9 cellular contexts compared by ENCODE assay signal in the genomic region with DNA sequence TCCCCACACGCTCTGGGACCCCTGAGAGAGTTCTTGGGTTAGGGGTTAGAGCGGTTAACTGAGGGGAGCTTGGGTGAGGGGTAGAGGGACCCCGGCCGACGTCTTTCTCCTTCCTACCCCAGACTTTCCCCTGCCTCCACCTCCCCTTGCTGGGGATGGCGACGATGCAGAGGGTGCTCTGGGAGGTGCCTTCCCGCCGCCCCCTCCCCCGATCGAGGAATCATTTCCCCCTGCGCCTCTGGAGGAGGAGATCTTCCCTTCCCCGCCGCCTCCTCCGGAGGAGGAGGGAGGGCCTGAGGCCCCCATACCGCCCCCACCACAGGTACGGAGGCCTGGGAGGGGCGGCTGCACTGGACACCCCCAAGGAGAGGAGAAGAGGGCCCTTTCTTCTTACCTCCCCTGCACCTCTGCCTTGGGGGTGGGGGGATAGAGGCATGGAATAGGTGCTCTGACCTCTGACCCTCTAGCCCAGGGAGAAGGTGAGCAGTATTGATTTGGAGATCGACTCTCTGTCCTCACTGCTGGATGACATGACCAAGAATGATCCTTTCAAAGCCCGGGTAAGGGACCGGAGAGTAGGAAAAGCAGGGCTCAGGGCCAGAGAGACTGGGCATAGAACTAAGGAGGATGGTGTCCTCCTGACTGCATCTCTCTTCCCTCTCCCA. TPM values are rescaled to one million over a fixed set of nuclear protein-coding genes. Genes with fewer than 3 reads are reported as not detected.
DNase-seq lines count a peak whose midpoint lies in the region; ATAC-seq and TF ChIP-seq lines count a peak whose summit lies in the region.
"Had no signal": no experiment of that assay in that cellular context is flagged by ENCODE, and none has a peak within 500 bp of the region (broad histone marks: within the 10 kb centered on the region; RNA-seq: fewer than 3 reads in every experiment).

No MANE protein-coding gene starts in this region.

- peaks cover 99% of the 10 kb centered on the region for H3K79me2 ChIP-seq in Loucy (ENCODE audit: insufficient read depth, low read length)

- DNase-seq in AG09309 (ENCODE audit: low read depth): no peak
- DNase-seq in dermis blood vessel endothelial cell: peak; percentile 25
- DNase-seq in naive thymus-derived CD4-positive, alpha-beta T cell: no peak
- no peak for DNase-seq in ureter (ENCODE audit: low spot score)
- no peak for DNase-seq in NCI-H146 treated with DMSO at 0.1 percent for 48 hours (lab: John Stamatoyannopoulos, UW; ENCODE audit: unreplicated experiment)
- DNase-seq in NOMO-1 treated with DMSO at 0.1 percent for 48 hours (lab: John Stamatoyannopoulos, UW; ENCODE audit: unreplicated experiment): no peak
- DNase-seq in NCI-H510A treated with DMSO at 0.1 percent for 48 hours (lab: John Stamatoyannopoulos, UW): no peak
- DNase-seq: NCI-H1436 had no signal

- H3K4me1 Mint-ChIP-seq in naive thymus-derived CD4-positive, alpha-beta T cell: peaks cover 18 to 26% (median 23%) of the 10 kb centered on the region in 7 donors

- peaks cover 6% of the 10 kb centered on the region for H3K27me3 ChIP-seq in Loucy (ENCODE audit: insufficient read depth, low read length, poor library complexity, severe bottlenecking)
- no peaks in the 10 kb centered on the region for H3K27me3 ChIP-seq in naive thymus-derived CD4-positive, alpha-beta T cell (ENCODE audit: control insufficient read depth in 2 of 2, insufficient read depth in 2 of 2, low read length in 2 of 2)

- H3K4me3 ChIP-seq in AG09309 (ENCODE audit: control insufficient read depth, low read depth, low read length): peak overlapping the region; percentile 92
- H3K4me3 ChIP-seq in Loucy (ENCODE audit: low read length, poor library complexity, severe bottlenecking): peak overlapping the region; percentile 98
- H3K4me3 ChIP-seq in naive thymus-derived CD4-positive, alpha-beta T cell (ENCODE audit: low read length): peak overlapping the region; percentile 92

- no peak overlapping the region for H2AFZ ChIP-seq in Loucy (ENCODE audit: low read length)

- peak overlapping the region; percentile 97 for H3K4me2 ChIP-seq in Loucy (ENCODE audit: low read depth, low read length, poor library complexity, severe bottlenecking)

- H3K9me3 Mint-ChIP-seq in naive thymus-derived CD4-positive, alpha-beta T cell: no peaks in the 10 kb centered on the region

- peaks cover 78% of the 10 kb centered on the region for H3K4me1 ChIP-seq in Loucy (ENCODE audit: insufficient read depth, low read length, poor library complexity, severe bottlenecking)
- peaks cover 58 to 64% of the 10 kb centered on the region in 2 donors for H3K4me1 ChIP-seq in naive thymus-derived CD4-positive, alpha-beta T cell (ENCODE audit: control insufficient read depth in 2 of 2, insufficient read depth in 2 of 2, low read length in 2 of 2)

- intact Hi-C loops in naive thymus-derived CD4-positive, alpha-beta T cell (cut with micrococcal nuclease): loop anchor here (5.0 to 10.0 kb wide), 2 partner anchors 575 to 1453 kb away; a partner anchor contains a TSS

- TF ChIP-seq CTCF in AG09309 (IDR thresholded peaks at IDR 0.05; ENCODE audit: control insufficient read depth, insufficient read depth, low read depth, low read length, missing control alignments): no peak
- no peak for TF ChIP-seq CTCF in Loucy (conservative IDR thresholded peaks at IDR 0.05; ENCODE audit: low read length)

- peaks cover 42% of the 10 kb centered on the region for H4K20me1 ChIP-seq in Loucy (ENCODE audit: insufficient read depth, low read length, poor library complexity, severe bottlenecking)

- peak overlapping the region in 4 of 9 donors; percentile 32 to 78 (median 55) for H3K27ac Mint-ChIP-seq in naive thymus-derived CD4-positive, alpha-beta T cell

- no peaks in the 10 kb centered on the region for H3K9me2 ChIP-seq in Loucy (replicated peaks; ENCODE audit: low read depth, low read length)

- H3K36me3 ChIP-seq in Loucy (ENCODE audit: insufficient read depth, low read length): no peaks in the 10 kb centered on the region
- H3K36me3 ChIP-seq in naive thymus-derived CD4-positive, alpha-beta T cell (ENCODE audit: control insufficient read depth in 2 of 3, insufficient read depth in 3 of 3, low read length in 3 of 3): peaks cover 0 to 14% (median 0%) of the 10 kb centered on the region in 3 experiments

- H3K27ac ChIP-seq in naive thymus-derived CD4-positive, alpha-beta T cell (ENCODE audit: low read depth, low read length): peak overlapping the region; percentile 91

- CTCF ChIA-PET in naive thymus-derived CD4-positive, alpha-beta T cell (lab: Charles Lee): interaction anchor here (0.6 to 4.3 kb wide), 4 partner anchors 25 to 520 kb away, joined by 3 to 40 read pairs (median 3); a partner anchor contains a TSS

- H3F3A ChIP-seq in Loucy (ENCODE audit: low read depth): no peaks in the 10 kb centered on the region

- no peak for ATAC-seq in naive thymus-derived CD4-positive, alpha-beta T cell

- H3K9ac ChIP-seq in Loucy (ENCODE audit: low read depth, low read length, poor library complexity, severe bottlenecking): peak overlapping the region; percentile 100

- peaks cover 0 to 2% (median 0%) of the 10 kb centered on the region in 5 donors for H3K36me3 Mint-ChIP-seq in naive thymus-derived CD4-positive, alpha-beta T cell

- H3K27me3 Mint-ChIP-seq in naive thymus-derived CD4-positive, alpha-beta T cell: no peaks in the 10 kb centered on the region

- POLR2A ChIA-PET in naive thymus-derived CD4-positive, alpha-beta T cell (lab: Charles Lee): interaction anchor here (0.6 to 15.0 kb wide), 8 partner anchors 10 to 120 kb away, joined by 3 to 223 read pairs (median 4); a partner anchor contains a TSS

- H3K9me3 ChIP-seq in Loucy (ENCODE audit: insufficient read depth, low read depth, low read length): no peaks in the 10 kb centered on the region
- H3K9me3 ChIP-seq in naive thymus-derived CD4-positive, alpha-beta T cell (ENCODE audit: control insufficient read depth in 2 of 3, low read length in 3 of 3): no peaks in the 10 kb centered on the region

- H3K4me3 Mint-ChIP-seq in naive thymus-derived CD4-positive, alpha-beta T cell: peak overlapping the region in 3 of 10 donors; percentile 58 to 80 (median 76)

RNA-seq across cellular contexts. Expression of a gene that starts 1.1 kb away (rescaled TPM):
- 26.2 and 57.2 TPM in 2 replicates for total RNA-seq in dermis blood vessel endothelial cell
- 100 to 1,000 TPM; 110 to 264 (median 124) TPM for total RNA-seq in naive thymus-derived CD4-positive, alpha-beta T cell
- 100 to 1,000 TPM in 1 of 2 donors, 10 to 100 TPM in 1; 54.2 to 101 TPM for polyA plus RNA-seq in naive thymus-derived CD4-positive, alpha-beta T cell
- total RNA-seq in ureter: 169 TPM

RNA-seq across cellular contexts. Expression of a gene that starts 19.7 kb away (rescaled TPM):
- total RNA-seq in dermis blood vessel endothelial cell: 0.23 and 0.51 TPM in 2 replicates
- total RNA-seq in naive thymus-derived CD4-positive, alpha-beta T cell: 1 to 10 TPM in 1 of 5 experiments, under 1 TPM in 2, not detected in 2; 0.19 to 1.4 (median 0.53) TPM
- not detected for polyA plus RNA-seq in naive thymus-derived CD4-positive, alpha-beta T cell
- 0.57 TPM for total RNA-seq in ureter

RNA-seq across cellular contexts. Expression of a gene that starts 26.4 kb away (rescaled TPM):
- total RNA-seq in dermis blood vessel endothelial cell (0.09 TPM in 1 of 2 replicates, not detected in the other), ureter (24.9 TPM)
- 10 to 100 TPM in 4 of 5 experiments, 1 to 10 TPM in 1; 4.1 to 63.1 (median 33.6) TPM for total RNA-seq in naive thymus-derived CD4-positive, alpha-beta T cell
- 10 to 100 TPM; 10.9 to 41.4 TPM for polyA plus RNA-seq in naive thymus-derived CD4-positive, alpha-beta T cell
